Comparison of ENCODE assay signal across 8 cellular contexts in the genomic region with DNA sequence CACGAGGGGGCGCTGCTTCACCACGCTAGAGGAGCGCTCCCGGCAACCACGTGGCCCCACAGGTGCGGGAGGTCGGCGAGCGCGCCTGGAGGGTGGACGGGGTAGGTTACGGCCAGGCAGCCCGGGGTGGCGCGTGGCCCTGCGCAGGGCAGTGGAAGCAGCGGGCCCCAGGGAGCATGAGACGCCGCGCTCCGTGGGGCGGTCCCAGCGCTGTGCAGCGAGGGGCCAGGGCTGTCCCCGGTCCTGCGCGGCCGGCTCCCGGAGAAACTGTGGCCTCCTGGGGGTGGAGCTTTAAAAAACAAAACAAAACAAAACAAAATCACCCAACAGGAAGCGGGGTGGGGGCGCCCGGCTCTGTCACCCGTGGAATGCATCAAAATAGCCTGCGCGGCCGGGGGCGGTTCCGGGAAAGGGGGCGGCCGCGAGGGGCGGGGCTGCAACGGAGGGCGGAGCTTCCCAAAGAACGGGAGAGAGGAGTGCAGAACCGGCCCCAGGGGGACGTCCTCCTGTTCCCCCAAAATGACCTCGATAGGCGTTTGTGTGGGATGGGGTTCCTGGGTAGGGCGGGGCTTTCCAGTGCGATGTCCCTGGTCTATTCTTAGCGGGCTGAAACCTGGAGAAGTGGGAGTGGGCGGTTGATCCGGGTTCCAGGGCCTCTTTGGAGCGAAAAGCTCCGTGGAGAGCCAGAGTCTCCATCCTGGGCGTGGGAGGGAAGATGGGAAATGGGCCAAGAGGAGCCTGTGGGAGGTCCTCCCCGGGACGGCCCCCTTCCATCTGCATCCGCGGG. TPM values are rescaled to one million over a fixed set of nuclear protein-coding genes. Genes with fewer than 3 reads are reported as not detected.
DNase-seq lines count a peak whose midpoint lies in the region; ATAC-seq and TF ChIP-seq lines count a peak whose summit lies in the region.

No MANE protein-coding gene starts in this region.

- TF ChIP-seq EP300 in esophagus muscularis mucosa (IDR thresholded peaks at IDR 0.05), result no peak

- peaks cover 22% of the 10 kb centered on the region for H3K4me1 Mint-ChIP-seq in Calu3 (ENCODE audit: low read depth, unreplicated experiment)

- H3K4me3 ChIP-seq in HUES64 (ENCODE audit: low read length) (peak overlapping the region; percentile 68), esophagus muscularis mucosa (peak overlapping the region; percentile 64 to 85 (median 68))

- H3K36me3 Mint-ChIP-seq in Calu3 (ENCODE audit: insufficient read depth, unreplicated experiment), result peaks cover 31% of the 10 kb centered on the region

- intact Hi-C loops in Calu3 (cut with micrococcal nuclease; ENCODE audit: unreplicated experiment), result loop anchor here (2.0 to 10.0 kb wide), 3 partner anchors 112 to 482 kb away; a partner anchor contains a TSS
- intact Hi-C loops in esophagus muscularis mucosa (cut with DNase I), result loop anchor here (2.0 to 10.0 kb wide), 3 partner anchors 139 to 482 kb away; no protein-coding TSS in a partner anchor

- H3K9me3 Mint-ChIP-seq in Calu3 (ENCODE audit: low read depth, unreplicated experiment), result no peaks in the 10 kb centered on the region

- no peaks in the 10 kb centered on the region for H3K27me3 Mint-ChIP-seq in Calu3 (ENCODE audit: unreplicated experiment)

- H3K4me1 ChIP-seq in HUES64 (ENCODE audit: insufficient read depth, low read length), result no peaks in the 10 kb centered on the region
- peaks cover 14 to 24% (median 21%) of the 10 kb centered on the region in 4 donors for H3K4me1 ChIP-seq in esophagus muscularis mucosa

- peak overlapping the region; percentile 79 for H3K4me3 Mint-ChIP-seq in Calu3 (ENCODE audit: low read depth, unreplicated experiment)

- ATAC-seq in GM21381 (IDR thresholded peaks at IDR 0.05; ENCODE audit: unreplicated experiment), result peak; percentile 76

- DNase-seq in Calu3 (peak; percentile 98), OCI-M1 (lab: John Stamatoyannopoulos, UW) (peak; percentile 94), esophagus muscularis mucosa (ENCODE audit: extremely low spot score) (peak; percentile 97), myocyte (ENCODE audit: low read depth) (peak; percentile 89)
- DNase-seq in activated T-cell treated with anti-CD3 and anti-CD28 coated beads, Interleukin-2, amount 50 U/mL, for 48 hours, result peak; percentile 94 to 95
- DNase-seq in stimulated activated CD8-positive, alpha-beta memory T cell treated with anti-CD3 and anti-CD28 coated beads, Interleukin-7, amount 100 ng/mL, for 1 hour (ENCODE audit: low read depth in 2 of 2), result peak; percentile 89 to 92

- CTCF ChIA-PET in Calu3 (lab: Charles Lee), result interaction anchor here (0.6 to 1.3 kb wide), 10 partner anchors 31 to 579 kb away, joined by 3 to 6 read pairs (median 4); a partner anchor contains a TSS

- H3K27ac Mint-ChIP-seq in Calu3 (ENCODE audit: unreplicated experiment), result peak overlapping the region; percentile 69

- H3K9me3 ChIP-seq in HUES64 (ENCODE audit: insufficient read depth, low read depth, low read length), result no peaks in the 10 kb centered on the region
- H3K9me3 ChIP-seq in esophagus muscularis mucosa, result no peaks in the 10 kb centered on the region

- BruUV-seq in Calu3 (replicated peaks; lab: Mats Ljungman, UMichigan), result no TSS peak

- H3K36me3 ChIP-seq in HUES64 (ENCODE audit: insufficient read depth, low read length), result peaks cover 6% of the 10 kb centered on the region
- H3K36me3 ChIP-seq in esophagus muscularis mucosa, result peaks cover 12 to 16% (median 14%) of the 10 kb centered on the region in 4 donors

- TF ChIP-seq CTCF in Calu3 (IDR thresholded peaks at IDR 0.05; ENCODE audit: unreplicated experiment) (peak; percentile 100), esophagus muscularis mucosa (IDR thresholded peaks at IDR 0.05) (peak in 1 of 3 experiments; percentile 100)

- H3K27me3 ChIP-seq in HUES64 (ENCODE audit: insufficient read depth, low read length), result no peaks in the 10 kb centered on the region
- H3K27me3 ChIP-seq in esophagus muscularis mucosa, result no peaks in the 10 kb centered on the region

- under 1% methylated on average over 59 of the region's 62 CpGs for WGBS in HUES64
- under 1% methylated on average over 32 of the region's 62 CpGs for WGBS in esophagus muscularis mucosa

- peak overlapping the region; percentile 65; the same call in 1 of the 2 replicates for H3K27ac ChIP-seq in HUES64 (ENCODE audit: low read depth, low read length)
- peak overlapping the region; percentile 84 to 93 (median 88) for H3K27ac ChIP-seq in esophagus muscularis mucosa (replicated peaks in 1 of 4)

- TF ChIP-seq POLR2A in esophagus muscularis mucosa (IDR thresholded peaks at IDR 0.05; ENCODE audit: low read depth), result peak; percentile 3

- H3K9ac ChIP-seq in HUES64 (ENCODE audit: low read depth, low read length), result peak overlapping the region; percentile 83

RNA-seq across cellular contexts. Expression of a gene that starts 27.3 kb away (rescaled TPM):
- total RNA-seq in Calu3 (2022), result 21.4 and 25.3 TPM in 2 replicates
- polyA plus RNA-seq in HUES64 (2013, experiment 1 of 2), result 11.7 TPM
- 15.1 TPM for polyA plus RNA-seq in HUES64 (2013, experiment 2 of 2)
- 10 to 100 TPM; 28.2 to 51.7 (median 41.5) TPM for total RNA-seq in esophagus muscularis mucosa
- total RNA-seq in myocyte, result 75.4 and 112 TPM in 2 replicates
- 69.8 TPM for polyA plus RNA-seq in myocyte (2012)

RNA-seq across cellular contexts. Expression of a gene that starts 53.6 kb away (rescaled TPM):
- 55.9 and 62.7 TPM in 2 replicates for total RNA-seq in Calu3 (2022)
- 22.3 TPM for polyA plus RNA-seq in HUES64 (2013, experiment 1 of 2)
- polyA plus RNA-seq in HUES64 (2013, experiment 2 of 2), result 27.4 TPM
- 10 to 100 TPM; 34.5 to 57.7 (median 45.3) TPM for total RNA-seq in esophagus muscularis mucosa
- 72.4 and 109 TPM in 2 replicates for total RNA-seq in myocyte
- 34.3 TPM for polyA plus RNA-seq in myocyte (2012)

RNA-seq across cellular contexts. Expression of a gene that starts 53.8 kb away (rescaled TPM):
- total RNA-seq in Calu3 (2022), result 25.3 and 32.0 TPM in 2 replicates
- 6.6 TPM for polyA plus RNA-seq in HUES64 (2013, experiment 1 of 2)
- 7.3 TPM for polyA plus RNA-seq in HUES64 (2013, experiment 2 of 2)
- total RNA-seq in esophagus muscularis mucosa, result 100 to 1,000 TPM in 1 of 4 donors, 10 to 100 TPM in 3; 28.7 to 123 (median 33.3) TPM
- 14.1 and 15.6 TPM in 2 replicates for total RNA-seq in myocyte
- 13.3 TPM for polyA plus RNA-seq in myocyte (2012)

Comparison
In these comparisons a context has a peak if more than half of its experiments do, and no peak if none do; other contexts are left out.
1. Peak in every context shown above with its lines: DNase-seq, ATAC-seq, H3K4me3 ChIP-seq and H3K27ac ChIP-seq.